8 cellular contexts compared by ENCODE assay signal in genomic region chr10:7417103-7417623, GRCh38. TPM values are rescaled to one million over a fixed set of nuclear protein-coding genes. Genes with fewer than 3 reads are reported as not detected.
DNase-seq lines count a peak whose midpoint lies in the region; ATAC-seq and TF ChIP-seq lines count a peak whose summit lies in the region.

No MANE protein-coding gene starts in this region.

- H3K4me3 ChIP-seq in left ventricle myocardium inferior: no peak overlapping the region
- H3K4me3 ChIP-seq in SU-DHL-6 (ENCODE audit: insufficient read depth, low read length, poor library complexity, severe bottlenecking): no peak overlapping the region
- no peak overlapping the region for H3K4me3 ChIP-seq in vagina

- TF ChIP-seq CTCF in left ventricle myocardium inferior (IDR thresholded peaks at IDR 0.05; ENCODE audit: borderline replicate concordance) (peak; percentile 74), SU-DHL-6 (IDR thresholded peaks at IDR 0.05; ENCODE audit: insufficient read depth, low read length, poor library complexity, severe bottlenecking) (peak; percentile 56), vagina (IDR thresholded peaks at IDR 0.05) (peak; percentile 17 to 45 (median 39))

- H3K27me3 Mint-ChIP-seq in immature natural killer cell (ENCODE audit: low read depth in 3 of 3): peaks cover 10 to 12% (median 10%) of the 10 kb centered on the region in 3 donors

- H3K9me3 Mint-ChIP-seq in immature natural killer cell: no peaks in the 10 kb centered on the region

- intact Hi-C loops in left ventricle myocardium inferior (cut with micrococcal nuclease) (loop anchor here (5.0 to 10.0 kb wide), 3 partner anchors 295 to 752 kb away; no protein-coding TSS in a partner anchor), Right ventricle myocardium inferior (cut with DNase I) (loop anchor here (2.0 kb wide), 1 partner anchor 296 kb away; no protein-coding TSS in a partner anchor), vagina (cut with DNase I) (no loop called here)

- TF ChIP-seq POLR2A in vagina (IDR thresholded peaks at IDR 0.05): no peak

- no peak for ATAC-seq in Right ventricle myocardium inferior

- no peak overlapping the region for H3K9ac ChIP-seq in SU-DHL-6 (ENCODE audit: low read length)

- no peaks in the 10 kb centered on the region for H3K9me3 ChIP-seq in left ventricle myocardium inferior (replicated peaks)
- no peaks in the 10 kb centered on the region for H3K9me3 ChIP-seq in SU-DHL-6 (ENCODE audit: insufficient read depth, low read length)
- H3K9me3 ChIP-seq in vagina: no peaks in the 10 kb centered on the region

- peaks cover 10 to 14% of the 10 kb centered on the region in 2 donors for H3K4me1 Mint-ChIP-seq in immature natural killer cell

- no peaks in the 10 kb centered on the region for H3K79me2 ChIP-seq in SU-DHL-6 (ENCODE audit: insufficient read depth, low read length)

- H3F3A ChIP-seq in SU-DHL-6 (ENCODE audit: insufficient read depth): no peaks in the 10 kb centered on the region

- no peak overlapping the region for H3K4me2 ChIP-seq in SU-DHL-6 (ENCODE audit: low read depth, low read length, poor library complexity, severe bottlenecking)

- no peaks in the 10 kb centered on the region for H4K20me1 ChIP-seq in SU-DHL-6 (ENCODE audit: low read depth, low read length)

- H3K36me3 ChIP-seq in left ventricle myocardium inferior: no peaks in the 10 kb centered on the region
- H3K36me3 ChIP-seq in SU-DHL-6 (ENCODE audit: low read length): no peaks in the 10 kb centered on the region
- H3K36me3 ChIP-seq in vagina: no peaks in the 10 kb centered on the region

- no peaks in the 10 kb centered on the region for H3K9me2 ChIP-seq in SU-DHL-6 (replicated peaks; ENCODE audit: insufficient read depth, low read length)

- H3K4me1 ChIP-seq in left ventricle myocardium inferior (peaks cover 11% of the 10 kb centered on the region), vagina (peaks cover 10% of the 10 kb centered on the region)

- no peaks in the 10 kb centered on the region for H3K36me3 Mint-ChIP-seq in immature natural killer cell

- H3K4me3 Mint-ChIP-seq in immature natural killer cell: no peak overlapping the region

- no peak for DNase-seq in left ventricle myocardium inferior
- DNase-seq in Right ventricle myocardium inferior (ENCODE audit: missing footprints): no peak
- DNase-seq in immature natural killer cell: peak; percentile 38 to 52 (median 52)
- no peak for DNase-seq in vagina (ENCODE audit: extremely low spot score in 2 of 2)
- no peak for DNase-seq in D341Med (ENCODE audit: low spot score)
- no peak for DNase-seq in NCI-H1694 treated with DMSO at 0.1 percent for 48 hours (lab: John Stamatoyannopoulos, UW)
- no peak for DNase-seq in stimulated activated CD4-positive, alpha-beta T cell treated with anti-CD3 and anti-CD28 coated beads, Interleukin-1b, Interleukin-23, amount 100 ng/mL, for 48 hours

- peaks cover 29% of the 10 kb centered on the region for H3K27me3 ChIP-seq in left ventricle myocardium inferior (ENCODE audit: low read depth)
- no peaks in the 10 kb centered on the region for H3K27me3 ChIP-seq in SU-DHL-6 (ENCODE audit: low read length)
- H3K27me3 ChIP-seq in vagina: no peaks in the 10 kb centered on the region

- H3K27ac Mint-ChIP-seq in immature natural killer cell: no peak overlapping the region

- no peak overlapping the region for H2AFZ ChIP-seq in SU-DHL-6 (ENCODE audit: low read depth, low read length, severe bottlenecking)

- no peak overlapping the region for H3K27ac ChIP-seq in left ventricle myocardium inferior (replicated peaks)
- no peak overlapping the region for H3K27ac ChIP-seq in SU-DHL-6 (ENCODE audit: low read depth, low read length)
- H3K27ac ChIP-seq in vagina: no peak overlapping the region

RNA-seq across cellular contexts. Expression of gene SFMBT2, which starts 6.3 kb away (rescaled TPM):
- total RNA-seq in left ventricle myocardium inferior: 11.0 TPM
- 9.6 TPM for total RNA-seq in Right ventricle myocardium inferior
- 1 to 10 TPM; 1.5 to 9.8 (median 3.1) TPM for polyA plus RNA-seq in immature natural killer cell
- total RNA-seq in vagina: 12.5 TPM

Comparison
In these comparisons a context has a peak if more than half of its experiments do, and no peak if none do; other contexts are left out.
1. DNase-seq: peak in immature natural killer cell (3 of 3); none in left ventricle myocardium inferior (single experiment), Right ventricle myocardium inferior (single experiment), vagina (0 of 2), D341Med (single experiment), NCI-H1694 treated with DMSO at 0.1 percent for 48 hours (single experiment) and stimulated activated CD4-positive, alpha-beta T cell treated with anti-CD3 and anti-CD28 coated beads, Interleukin-1b, Interleukin-23, amount 100 ng/mL, for 48 hours (single experiment).
2. Peak in every context shown above with its lines, with median percentiles within 50 percentile points of each other: CTCF ChIP-seq.